ENCODE assay signal across 13 cellular contexts in genomic region chr17:61414936-61415251, GRCh38. TPM values are rescaled to one million over a fixed set of nuclear protein-coding genes. Genes with fewer than 3 reads are reported as not detected.
"Had no signal": no experiment of that assay in that cellular context is flagged by ENCODE, and none has a peak within 500 bp of the region (broad histone marks: within the 10 kb centered on the region; RNA-seq: fewer than 3 reads in every experiment).

No MANE protein-coding gene starts in this region.

- H3K27ac ChIP-seq: skin epidermis, thyroid gland had no signal

- H3K9me3 Mint-ChIP-seq: activated CD4-positive, alpha-beta memory T cell treated with anti-CD3 and anti-CD28 coated beads, Interleukin-2, amount 10 ng/mL, durations not matched to agents 7 days and 5 days; activated naive CD8-positive, alpha-beta T cell treated with anti-CD3 and anti-CD28 coated beads, Interleukin-2, amount 50 U/mL, for 24 hours; activated T-helper 1 cell treated with anti-CD3 and anti-CD28 coated beads, Interleukin-12 subunit alpha, Interleukin-12 subunit beta, Interleukin-2, Interleukin-4 antibody, amounts not matched to agents 30 ng/mL and 10 ng/mL and 1 ng/mL, durations not matched to agents 14 hours and 24 hours and 36 hours had no signal

- DNase-seq: activated CD4-positive, alpha-beta memory T cell treated with anti-CD3 and anti-CD28 coated beads, Interleukin-2, amount 10 ng/mL, durations not matched to agents 7 days and 5 days; activated CD4-positive, alpha-beta T cell treated with anti-CD3 and anti-CD28 coated beads for 36 hours; activated CD8-positive, alpha-beta memory T cell treated with anti-CD3 and anti-CD28 coated beads, Interleukin-2, amount 50 U/mL, for 4 hours; activated naive CD4-positive, alpha-beta T cell treated with Interleukin-2 at 50 U/mL for 16 hours; activated naive CD8-positive, alpha-beta T cell treated with anti-CD3 and anti-CD28 coated beads, Interleukin-2, amount 50 U/mL, for 24 hours; foreskin melanocyte; T1000; thyroid gland had no signal

- H3K27ac Mint-ChIP-seq: activated CD4-positive, alpha-beta memory T cell treated with anti-CD3 and anti-CD28 coated beads, Interleukin-2, amount 10 ng/mL, durations not matched to agents 7 days and 5 days; activated CD4-positive, alpha-beta T cell treated with anti-CD3 and anti-CD28 coated beads for 36 hours; activated naive CD8-positive, alpha-beta T cell treated with anti-CD3 and anti-CD28 coated beads, Interleukin-2, amount 50 U/mL, for 24 hours; activated T-helper 1 cell treated with anti-CD3 and anti-CD28 coated beads, Interleukin-12 subunit alpha, Interleukin-12 subunit beta, Interleukin-2, Interleukin-4 antibody, amounts not matched to agents 30 ng/mL and 10 ng/mL and 1 ng/mL, durations not matched to agents 14 hours and 24 hours and 36 hours had no signal

- ATAC-seq: activated CD4-positive, alpha-beta T cell treated with anti-CD3 and anti-CD28 coated beads for 36 hours; activated naive CD8-positive, alpha-beta T cell treated with anti-CD3 and anti-CD28 coated beads, Interleukin-2, amount 50 U/mL, for 24 hours; heart left ventricle; left lobe of liver had no signal

- H3K4me3 ChIP-seq: ascending aorta, heart left ventricle, skin epidermis, thyroid gland had no signal

- H3K4me3 Mint-ChIP-seq: activated CD4-positive, alpha-beta memory T cell treated with anti-CD3 and anti-CD28 coated beads, Interleukin-2, amount 10 ng/mL, durations not matched to agents 7 days and 5 days; activated CD4-positive, alpha-beta T cell treated with anti-CD3 and anti-CD28 coated beads for 36 hours; activated naive CD8-positive, alpha-beta T cell treated with anti-CD3 and anti-CD28 coated beads, Interleukin-2, amount 50 U/mL, for 24 hours; activated T-helper 1 cell treated with anti-CD3 and anti-CD28 coated beads, Interleukin-12 subunit alpha, Interleukin-12 subunit beta, Interleukin-2, Interleukin-4 antibody, amounts not matched to agents 30 ng/mL and 10 ng/mL and 1 ng/mL, durations not matched to agents 14 hours and 24 hours and 36 hours had no signal

- H3K27me3 ChIP-seq: ascending aorta, thyroid gland had no signal

- H3K9me3 ChIP-seq: ascending aorta, heart left ventricle, thyroid gland had no signal

- H3K36me3 ChIP-seq: ascending aorta, heart left ventricle, thyroid gland had no signal

RNA-seq across cellular contexts. Expression of gene TBX2, which starts 15.3 kb away (rescaled TPM):
- total RNA-seq: activated CD4-positive, alpha-beta memory T cell treated with anti-CD3 and anti-CD28 coated beads, Interleukin-2, amount 10 ng/mL, durations not matched to agents 7 days and 5 days; activated CD4-positive, alpha-beta T cell treated with anti-CD3 and anti-CD28 coated beads for 36 hours; activated T-helper 1 cell treated with anti-CD3 and anti-CD28 coated beads, Interleukin-12 subunit alpha, Interleukin-12 subunit beta, Interleukin-2, Interleukin-4 antibody, amounts not matched to agents 30 ng/mL and 10 ng/mL and 1 ng/mL, durations not matched to agents 14 hours and 24 hours and 36 hours had no signal

RNA-seq across cellular contexts. Expression of gene TBX4, which starts 37.3 kb away (rescaled TPM):
- total RNA-seq: activated CD4-positive, alpha-beta memory T cell treated with anti-CD3 and anti-CD28 coated beads, Interleukin-2, amount 10 ng/mL, durations not matched to agents 7 days and 5 days; activated CD4-positive, alpha-beta T cell treated with anti-CD3 and anti-CD28 coated beads for 36 hours; activated T-helper 1 cell treated with anti-CD3 and anti-CD28 coated beads, Interleukin-12 subunit alpha, Interleukin-12 subunit beta, Interleukin-2, Interleukin-4 antibody, amounts not matched to agents 30 ng/mL and 10 ng/mL and 1 ng/mL, durations not matched to agents 14 hours and 24 hours and 36 hours; ascending aorta; left lobe of liver had no signal
